In the genomic region with DNA sequence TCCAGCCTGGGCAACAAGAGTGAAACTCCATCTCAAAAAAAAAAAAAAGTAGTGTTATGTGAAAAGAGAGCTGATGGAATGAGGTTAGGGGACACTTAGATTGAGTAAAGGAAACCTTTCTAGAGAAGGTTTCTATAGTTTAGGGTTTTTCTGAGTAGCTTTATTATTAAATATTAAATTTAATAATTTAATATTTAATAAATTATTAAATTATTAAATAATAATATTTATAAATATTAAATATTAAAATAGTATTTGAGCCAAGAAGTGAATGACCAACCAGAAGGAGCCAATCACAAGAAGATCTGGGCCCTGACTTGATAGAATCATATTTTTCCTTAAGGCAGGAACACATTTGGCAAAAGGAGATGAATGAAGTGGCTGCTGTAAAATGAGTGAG, we compare ENCODE assay signal across 17 cellular contexts. TPM values are rescaled to one million over a fixed set of nuclear protein-coding genes. Genes with fewer than 3 reads are reported as not detected.
DNase-seq lines count a peak whose midpoint lies in the region; ATAC-seq and TF ChIP-seq lines count a peak whose summit lies in the region.
"Had no signal": no experiment of that assay in that cellular context is flagged by ENCODE, and none has a peak within 500 bp of the region (broad histone marks: within the 10 kb centered on the region; RNA-seq: fewer than 3 reads in every experiment).

No MANE protein-coding gene starts in this region.

- H3K9ac ChIP-seq in mammary epithelial cell (ENCODE audit: insufficient read depth, low read length) = no peak overlapping the region
- H3K9ac ChIP-seq: BLaER1 treated with 17β-estradiol and CSF1 and Interleukin-3, amounts not matched to agents 10 nM and 100 nM had no signal

- peaks cover 3% of the 10 kb centered on the region for H3K36me3 ChIP-seq in mammary epithelial cell (ENCODE audit: insufficient read depth, low read length)

- POLR2A ChIA-PET in MCF 10A (lab: Yijun Ruan, JAX) = no interaction called here
- POLR2A ChIA-PET in WTC11 (lab: Charles Lee) = no interaction called here

- DNase-seq in MCF 10A (ENCODE audit: unreplicated experiment) = no peak
- no peak for DNase-seq in mammary epithelial cell
- DNase-seq in WTC11 (ENCODE audit: low spot score) = no peak
- DNase-seq in EL = no peak
- DNase-seq: AML-193; Caco-2; Calu3; CD4-positive, alpha-beta T cell; CD8-positive, alpha-beta T cell; DMS79 treated with DMSO at 0.1 percent for 48 hours; GF-D8 had no signal

- H3K27ac Mint-ChIP-seq in MCF 10A (ENCODE audit: low read depth, unreplicated experiment) = peak overlapping the region; percentile 28
- no peak overlapping the region for H3K27ac Mint-ChIP-seq in WTC11
- H3K27ac Mint-ChIP-seq: B cell; CD4-positive, alpha-beta T cell; CD8-positive, alpha-beta T cell had no signal

- H3K9me3 Mint-ChIP-seq in MCF 10A (ENCODE audit: unreplicated experiment) (no peaks in the 10 kb centered on the region), WTC11 (peaks cover 3% of the 10 kb centered on the region; the same call in 1 of the 2 replicates)
- H3K9me3 Mint-ChIP-seq: CD4-positive, alpha-beta T cell; CD8-positive, alpha-beta T cell had no signal

- intact Hi-C loops in MCF 10A (cut with micrococcal nuclease) = no loop called here
- intact Hi-C loops in mammary epithelial cell (cut with micrococcal nuclease) = no loop called here

- H3K36me3 Mint-ChIP-seq in MCF 10A (ENCODE audit: insufficient read depth, unreplicated experiment) (peaks cover 12% of the 10 kb centered on the region), WTC11 (peaks cover 6% of the 10 kb centered on the region)

- H3K4me1 ChIP-seq in mammary epithelial cell (ENCODE audit: insufficient read depth, low read length) = no peaks in the 10 kb centered on the region
- H3K4me1 ChIP-seq: A549, Caco-2 had no signal

- TF ChIP-seq CTCF in MCF 10A (IDR thresholded peaks at IDR 0.05; ENCODE audit: unreplicated experiment) (no peak), mammary epithelial cell (conservative IDR thresholded peaks at IDR 0.05 in 1 of 2, IDR thresholded peaks at IDR 0.05 in 1 of 2; ENCODE audit: extremely low read depth in 1 of 2, insufficient read depth in 1 of 2, low read depth in 1 of 2, low read length in 2 of 2) (no peak), WTC11 (IDR thresholded peaks at IDR 0.05) (no peak)

- no peak overlapping the region for H3K4me3 Mint-ChIP-seq in MCF 10A (ENCODE audit: unreplicated experiment)
- H3K4me3 Mint-ChIP-seq in WTC11 = no peak overlapping the region
- H3K4me3 Mint-ChIP-seq: B cell; CD4-positive, alpha-beta T cell; CD8-positive, alpha-beta T cell had no signal

- no peak overlapping the region for H3K4me3 ChIP-seq in mammary epithelial cell (replicated peaks in 1 of 3; ENCODE audit: insufficient read depth in 1 of 3, low read depth in 2 of 3, low read length in 3 of 3)
- H3K4me3 ChIP-seq: A549; BLaER1 treated with 17β-estradiol and CSF1 and Interleukin-3, amounts not matched to agents 10 nM and 100 nM had no signal

- no peak overlapping the region for H3K4me2 ChIP-seq in mammary epithelial cell (ENCODE audit: insufficient read depth, low read depth, low read length)
- H3K4me2 ChIP-seq: A549; BLaER1 treated with 17β-estradiol and CSF1 and Interleukin-3, amounts not matched to agents 10 nM and 100 nM had no signal

- H3K79me2 ChIP-seq in mammary epithelial cell (ENCODE audit: insufficient read depth, low read length) = no peaks in the 10 kb centered on the region

- ATAC-seq in WTC11 (no peak), HG02642 (IDR thresholded peaks at IDR 0.05; ENCODE audit: poor library complexity, unreplicated experiment) (no peak)
- ATAC-seq: A549; CD8-positive, alpha-beta T cell had no signal

- in situ Hi-C loops in mammary epithelial cell (cut with MboI; ENCODE audit: low sequenced_read_pairs in 2 of 2) = no loop called here

- H3K27me3 ChIP-seq in mammary epithelial cell (ENCODE audit: insufficient read depth, low read length) = no peaks in the 10 kb centered on the region
- H3K27me3 ChIP-seq: BLaER1 treated with 17β-estradiol and CSF1 and Interleukin-3, amounts not matched to agents 10 nM and 100 nM had no signal

- H3K27me3 Mint-ChIP-seq in MCF 10A (ENCODE audit: insufficient read depth, unreplicated experiment) (no peaks in the 10 kb centered on the region), WTC11 (ENCODE audit: low read depth) (no peaks in the 10 kb centered on the region)
- H3K27me3 Mint-ChIP-seq: B cell; CD4-positive, alpha-beta T cell had no signal

- dilution Hi-C loops in mammary epithelial cell (cut with HindIII; ENCODE audit: low sequenced_read_pairs) = no loop called here

- H3K4me1 Mint-ChIP-seq in MCF 10A (ENCODE audit: insufficient read depth, unreplicated experiment) = no peaks in the 10 kb centered on the region
- no peaks in the 10 kb centered on the region for H3K4me1 Mint-ChIP-seq in WTC11
- H3K4me1 Mint-ChIP-seq: B cell had no signal

- no peak overlapping the region for H3K27ac ChIP-seq in mammary epithelial cell (ENCODE audit: insufficient read depth, low read depth, low read length)
- H3K27ac ChIP-seq: 22Rv1; A549; BLaER1 treated with 17β-estradiol and CSF1 and Interleukin-3, amounts not matched to agents 10 nM and 100 nM; C4-2B had no signal

- BruUV-seq in MCF 10A (replicated peaks; lab: Mats Ljungman, UMichigan) = no TSS peak
- no TSS peak for BruUV-seq in mammary epithelial cell (replicated peaks; lab: Mats Ljungman, UMichigan)

- H3K9me3 ChIP-seq in mammary epithelial cell (replicated peaks; ENCODE audit: insufficient read depth, low read length) = no peaks in the 10 kb centered on the region
- H3K9me3 ChIP-seq: A549, Caco-2 had no signal

- H2AFZ ChIP-seq in mammary epithelial cell (ENCODE audit: low read depth, low read length) = no peak overlapping the region

- CTCF ChIA-PET in MCF 10A (lab: Yijun Ruan, JAX) (interaction anchor here (0.7 to 1.6 kb wide), 3 partner anchors 17 to 441 kb away, joined by 3 to 5 read pairs (median 3); no protein-coding TSS in a partner anchor), mammary epithelial cell (lab: Charles Lee; ENCODE audit: low non-redundant PET) (no interaction called here), WTC11 (lab: Charles Lee) (interaction anchor here (1.1 kb wide), 1 partner anchor 24 kb away, joined by 3 read pairs; no protein-coding TSS in a partner anchor)

- H4K20me1 ChIP-seq in mammary epithelial cell (ENCODE audit: insufficient read depth, low read length) = no peaks in the 10 kb centered on the region
- H4K20me1 ChIP-seq: BLaER1 treated with 17β-estradiol and CSF1 and Interleukin-3, amounts not matched to agents 10 nM and 100 nM had no signal

TF ChIP-seq in WTC11, 78 proteins besides CTCF, POLR2A, EP300 and RAD21:
- TF ChIP-seq HMGA2 (CRISPR knock-in tag; IDR thresholded peaks at IDR 0.05) = peak; percentile 99
- TF ChIP-seq ZNF121 (CRISPR knock-in tag; IDR thresholded peaks at IDR 0.05) = no peak

RNA-seq across cellular contexts. Expression of a gene that starts 50.7 kb away (rescaled TPM):
- total RNA-seq in MCF 10A (2022) = 5.4 and 6.0 TPM in 2 replicates
- total RNA-seq in mammary epithelial cell = 10 to 100 TPM in 1 of 2 donors, 1 to 10 TPM in 1; 8.2 to 11.3 TPM
- 6.2 TPM for polyA plus RNA-seq in mammary epithelial cell
- 3.3 TPM for polyA minus RNA-seq in mammary epithelial cell
- 17.6 to 25.4 TPM (median 23.7 TPM) in 3 replicates for total RNA-seq in WTC11 (2021)
